ENCODE assay signal across 13 cellular contexts in the genomic region with DNA sequence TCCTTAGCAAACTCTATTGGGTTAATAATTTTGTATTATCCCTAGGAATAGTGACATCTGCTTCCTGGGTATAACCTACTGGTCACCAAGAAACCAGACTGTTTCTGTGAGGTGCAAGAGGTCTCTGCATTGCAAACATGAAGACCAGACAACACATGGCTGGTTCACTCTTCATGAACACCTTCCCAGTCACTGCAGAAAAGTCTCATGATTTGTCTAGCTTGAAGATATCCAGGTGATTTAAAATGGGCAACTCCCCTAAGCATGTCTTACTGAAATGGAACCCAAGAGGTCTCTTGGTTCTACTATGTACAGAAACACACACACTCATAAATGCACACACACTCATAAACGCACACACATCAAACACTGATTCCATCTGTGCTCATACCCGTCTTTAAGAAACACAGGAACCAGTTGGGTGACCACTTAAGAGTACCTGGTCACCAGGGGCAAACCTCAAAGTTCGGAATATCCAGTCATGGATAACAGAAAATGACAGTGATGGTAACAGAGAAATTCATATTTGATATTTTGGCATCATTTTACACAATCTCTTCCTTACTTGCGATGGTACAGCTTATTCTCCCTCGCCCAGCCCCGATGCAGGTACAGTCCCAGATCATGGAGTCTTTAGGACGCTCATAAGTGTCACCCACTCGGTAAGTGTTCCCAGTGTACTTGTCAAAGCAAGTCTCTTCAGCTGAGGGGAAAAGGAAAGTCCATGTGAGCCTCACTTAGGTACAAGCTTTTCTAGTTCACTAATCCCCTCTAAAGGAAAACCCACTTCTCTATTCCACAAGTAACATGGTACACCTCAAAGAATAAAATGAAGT. TPM values are rescaled to one million over a fixed set of nuclear protein-coding genes. Genes with fewer than 3 reads are reported as not detected.
A peak's percentile ranks its signal among the peaks of the same experiment; 100 is the strongest.
DNase-seq lines count a peak whose midpoint lies in the region; ATAC-seq and TF ChIP-seq lines count a peak whose summit lies in the region.
"Had no signal": no experiment of that assay in that cellular context is flagged by ENCODE, and none has a peak within 500 bp of the region (broad histone marks: within the 10 kb centered on the region; RNA-seq: fewer than 3 reads in every experiment).

No MANE protein-coding gene starts in this region.

- H3K27me3 ChIP-seq in Caco-2 (replicated peaks; ENCODE audit: control insufficient read depth, insufficient read depth, low read length) (no peaks in the 10 kb centered on the region), foreskin keratinocyte (no peaks in the 10 kb centered on the region), gastrocnemius medialis (peaks cover 10 to 42% (median 17%) of the 10 kb centered on the region in 3 donors)

- H3K9me3 ChIP-seq in Caco-2 (no peaks in the 10 kb centered on the region), gastrocnemius medialis (no peaks in the 10 kb centered on the region)

- intact Hi-C loops in Caco-2 (cut with micrococcal nuclease; ENCODE audit: unreplicated experiment): no loop called here
- intact Hi-C loops in gastrocnemius medialis (cut with DNase I; ENCODE audit: low total_unique reads): loop anchor here (10.0 kb wide), 1 partner anchor 618 kb away; no protein-coding TSS in a partner anchor

- peak overlapping the region; percentile 94 for H3K27ac Mint-ChIP-seq in Caco-2 (ENCODE audit: unreplicated experiment)
- no peak overlapping the region for H3K27ac Mint-ChIP-seq in activated CD4-positive, alpha-beta T cell treated with anti-CD3 and anti-CD28 coated beads, Interleukin-2, amount 10 ng/mL, durations not matched to agents 7 days and 5 days
- H3K27ac Mint-ChIP-seq: activated CD4-positive, alpha-beta T cell treated with anti-CD3 and anti-CD28 coated beads, Interleukin-2, amount 10 ng/mL, durations not matched to agents 24 days and 14 days had no signal

- H3K27me3 Mint-ChIP-seq in Caco-2 (ENCODE audit: insufficient read depth, unreplicated experiment): no peaks in the 10 kb centered on the region
- peaks cover 75% of the 10 kb centered on the region for H3K27me3 Mint-ChIP-seq in activated CD4-positive, alpha-beta T cell treated with anti-CD3 and anti-CD28 coated beads, Interleukin-2, amount 10 ng/mL, durations not matched to agents 7 days and 5 days

- H3K9me3 Mint-ChIP-seq in Caco-2 (ENCODE audit: unreplicated experiment): no peaks in the 10 kb centered on the region
- no peaks in the 10 kb centered on the region for H3K9me3 Mint-ChIP-seq in activated CD4-positive, alpha-beta T cell treated with anti-CD3 and anti-CD28 coated beads, Interleukin-2, amount 10 ng/mL, durations not matched to agents 7 days and 5 days
- H3K9me3 Mint-ChIP-seq: activated CD4-positive, alpha-beta T cell treated with anti-CD3 and anti-CD28 coated beads, Interleukin-2, amount 10 ng/mL, durations not matched to agents 24 days and 14 days; T-cell had no signal

- no peak for TF ChIP-seq POLR2A in gastrocnemius medialis (IDR thresholded peaks at IDR 0.05)

- POLR2A ChIA-PET in Caco-2 (lab: Charles Lee): interaction anchor here (2.2 kb wide), 1 partner anchor 13 kb away, joined by 6 read pairs; no protein-coding TSS in a partner anchor
- POLR2A ChIA-PET in activated CD4-positive, alpha-beta T cell treated with anti-CD3 and anti-CD28 coated beads, Interleukin-2, amount 10 ng/mL, durations not matched to agents 7 days and 5 days (lab: Charles Lee): no interaction called here

- H3K4me1 Mint-ChIP-seq in Caco-2 (ENCODE audit: low read depth, unreplicated experiment): peaks cover 26% of the 10 kb centered on the region
- peaks cover 22% of the 10 kb centered on the region for H3K4me1 Mint-ChIP-seq in activated CD4-positive, alpha-beta T cell treated with anti-CD3 and anti-CD28 coated beads, Interleukin-2, amount 10 ng/mL, durations not matched to agents 7 days and 5 days

- no peak for DNase-seq in Caco-2
- DNase-seq in astrocyte of the spinal cord (ENCODE audit: low read depth, low spot score): peak; percentile 47
- DNase-seq in foreskin keratinocyte: peak; percentile 45 to 47
- DNase-seq in gastrocnemius medialis: no peak
- no peak for DNase-seq in AML-193 (lab: John Stamatoyannopoulos, UW)
- DNase-seq in activated CD4-positive, alpha-beta T cell treated with anti-CD3 and anti-CD28 coated beads, Interleukin-2, amount 10 ng/mL, durations not matched to agents 7 days and 5 days: no peak
- DNase-seq: activated CD4-positive, alpha-beta T cell treated with anti-CD3 and anti-CD28 coated beads, Interleukin-2, amount 10 ng/mL, durations not matched to agents 24 days and 14 days; activated gamma-delta T cell; GDM1; naive B cell; T-cell had no signal

- no peak for TF ChIP-seq CTCF in Caco-2 (IDR thresholded peaks at IDR 0.05; ENCODE audit: insufficient read depth in 1 of 2, low read depth in 1 of 2, low read length in 1 of 2, severe bottlenecking in 1 of 2, unreplicated experiment in 1 of 2)
- no peak for TF ChIP-seq CTCF in astrocyte of the spinal cord (IDR thresholded peaks at IDR 0.05; ENCODE audit: low read depth, low read length)
- no peak for TF ChIP-seq CTCF in foreskin keratinocyte (conservative IDR thresholded peaks at IDR 0.05)
- no peak for TF ChIP-seq CTCF in gastrocnemius medialis (IDR thresholded peaks at IDR 0.05 in 4 of 5, conservative IDR thresholded peaks at IDR 0.05 in 1 of 5)

- H3K27ac ChIP-seq in foreskin keratinocyte: peak overlapping the region; percentile 36
- H3K27ac ChIP-seq in gastrocnemius medialis: peak overlapping the region in 3 of 4 donors; percentile 10 to 74 (median 36)

- peak overlapping the region; percentile 84 for H3K4me3 Mint-ChIP-seq in Caco-2 (ENCODE audit: unreplicated experiment)
- H3K4me3 Mint-ChIP-seq in activated CD4-positive, alpha-beta T cell treated with anti-CD3 and anti-CD28 coated beads, Interleukin-2, amount 10 ng/mL, durations not matched to agents 7 days and 5 days: no peak overlapping the region
- H3K4me3 Mint-ChIP-seq: activated CD4-positive, alpha-beta T cell treated with anti-CD3 and anti-CD28 coated beads, Interleukin-2, amount 10 ng/mL, durations not matched to agents 24 days and 14 days; T-cell had no signal

- H3K4me1 ChIP-seq in Caco-2 (peaks cover 27% of the 10 kb centered on the region), foreskin keratinocyte (peaks cover 21% of the 10 kb centered on the region), gastrocnemius medialis (peaks cover 5 to 10% of the 10 kb centered on the region in 2 donors)

- H3K36me3 ChIP-seq in Caco-2 (ENCODE audit: control insufficient read depth, insufficient read depth, low read length): peaks cover 7% of the 10 kb centered on the region
- H3K36me3 ChIP-seq in gastrocnemius medialis: no peaks in the 10 kb centered on the region

- in situ Hi-C loops in astrocyte of the spinal cord (cut with HindIII; ENCODE audit: low sequenced_read_pairs): no loop called here
- in situ Hi-C loops in gastrocnemius medialis (cut with MboI; ENCODE audit: low sequenced_read_pairs in 4 of 4): no loop called here

- CTCF ChIA-PET in Caco-2 (lab: Charles Lee): no interaction called here
- CTCF ChIA-PET in activated CD4-positive, alpha-beta T cell treated with anti-CD3 and anti-CD28 coated beads, Interleukin-2, amount 10 ng/mL, durations not matched to agents 7 days and 5 days (lab: Charles Lee): interaction anchor here (0.5 kb wide), 1 partner anchor 182 kb away, joined by 3 read pairs; no protein-coding TSS in a partner anchor

- no peak for ATAC-seq in foreskin keratinocyte
- no peak for ATAC-seq in gastrocnemius medialis
- no peak for ATAC-seq in HG03460 (IDR thresholded peaks at IDR 0.05; ENCODE audit: unreplicated experiment)
- ATAC-seq in HG02840 (IDR thresholded peaks at IDR 0.05; ENCODE audit: low FRiP score, unreplicated experiment): no peak
- ATAC-seq: T-cell had no signal

- BruUV-seq in Caco-2 (replicated peaks; lab: Mats Ljungman, UMichigan): no TSS peak

- H3K4me3 ChIP-seq in Caco-2 (ENCODE audit: low read depth, low read length) (peak overlapping the region; percentile 99), astrocyte of the spinal cord (ENCODE audit: low read depth, low read length) (peak overlapping the region; percentile 95), gastrocnemius medialis (no peak overlapping the region)

- peaks cover 92% of the 10 kb centered on the region for H3K36me3 Mint-ChIP-seq in Caco-2 (ENCODE audit: insufficient read depth, unreplicated experiment)
- H3K36me3 Mint-ChIP-seq in activated CD4-positive, alpha-beta T cell treated with anti-CD3 and anti-CD28 coated beads, Interleukin-2, amount 10 ng/mL, durations not matched to agents 7 days and 5 days (ENCODE audit: low read depth): no peaks in the 10 kb centered on the region
- H3K36me3 Mint-ChIP-seq: naive B cell, T-cell had no signal

RNA-seq across cellular contexts. Expression of a gene that starts 2.9 kb away (rescaled TPM):
- total RNA-seq in Caco-2 (2022) (3,805 and 3,872 TPM in 2 replicates), foreskin keratinocyte (2,068 and 6,230 TPM in 2 replicates), gastrocnemius medialis (100 to 1,000 TPM in 1 of 4 donors, 10 to 100 TPM in 3; 24.8 to 341 (median 58.6) TPM)
- 1,523 and 3,810 TPM in 2 replicates for polyA plus RNA-seq in foreskin keratinocyte
- total RNA-seq in activated CD4-positive, alpha-beta T cell treated with anti-CD3 and anti-CD28 coated beads, Interleukin-2, amount 10 ng/mL, durations not matched to agents 7 days and 5 days: under 1 TPM; 0.44 to 0.60 TPM

Comparison
In these comparisons a context has a peak if more than half of its experiments do, and no peak if none do; other contexts are left out.
1. DNase-seq: peak in astrocyte of the spinal cord (single experiment) and foreskin keratinocyte (2 of 2); none in Caco-2 (0 of 2), gastrocnemius medialis (0 of 2), AML-193 (0 of 2) and activated CD4-positive, alpha-beta T cell treated with anti-CD3 and anti-CD28 coated beads, Interleukin-2, amount 10 ng/mL, durations not matched to agents 7 days and 5 days (single experiment).
2. H3K4me3 ChIP-seq: peak in Caco-2 (single experiment) and astrocyte of the spinal cord (single experiment); none in gastrocnemius medialis (0 of 4).
3. RNA of a gene that starts 2.9 kb away (total RNA-seq): 3,805 to 3,872 TPM in Caco-2, 2,068 to 6,230 TPM in foreskin keratinocyte and 24.8 to 341 TPM in gastrocnemius medialis; 0.44 to 0.60 TPM in activated CD4-positive, alpha-beta T cell treated with anti-CD3 and anti-CD28 coated beads, Interleukin-2, amount 10 ng/mL, durations not matched to agents 7 days and 5 days; every median in the first group is over 10 times any median in the second.